ENCODE assay signal across 34 cellular contexts in genomic region chr2:13711154-13711553, GRCh38.
DNase-seq lines count a peak whose midpoint lies in the region; ATAC-seq, FAIRE-seq and TF ChIP-seq lines count a peak whose summit lies in the region.
"Had no signal": no experiment of that assay in that cellular context is flagged by ENCODE, and none has a peak within 500 bp of the region (broad histone marks: within the 10 kb centered on the region; RNA-seq: fewer than 3 reads in every experiment).

No MANE protein-coding gene starts in this region.

- H3K27ac ChIP-seq in body of pancreas (peak overlapping the region in 2 of 4 donors; percentile 45 to 51), pancreas (peak overlapping the region in 1 of 4 donors; percentile 3), testis (peak overlapping the region in 1 of 2 donors; percentile 66)
- H3K27ac ChIP-seq: 22Rv1; A549; BLaER1; BLaER1 treated with 17β-estradiol and CSF1 and Interleukin-3, amounts not matched to agents 10 nM and 100 nM; C4-2B had no signal

- no peak for FAIRE-seq in pancreas (lab: Jason Lieb, UNC)
- FAIRE-seq: A204.1, A549, D721Med had no signal

- H3K27me3 ChIP-seq in body of pancreas: no peaks in the 10 kb centered on the region
- H3K27me3 ChIP-seq in pancreas: no peaks in the 10 kb centered on the region
- no peaks in the 10 kb centered on the region for H3K27me3 ChIP-seq in testis
- H3K27me3 ChIP-seq: BE2C; BLaER1; BLaER1 treated with 17β-estradiol and CSF1 and Interleukin-3, amounts not matched to agents 10 nM and 100 nM had no signal

- no peaks in the 10 kb centered on the region for H3K36me3 ChIP-seq in body of pancreas (replicated peaks in 1 of 2; ENCODE audit: insufficient read depth in 1 of 2, low read depth in 2 of 2)
- H3K36me3 ChIP-seq in pancreas: no peaks in the 10 kb centered on the region
- H3K36me3 ChIP-seq in testis (ENCODE audit: low read depth, missing control alignments): no peaks in the 10 kb centered on the region
- H3K36me3 ChIP-seq: BE2C; BLaER1; BLaER1 treated with 17β-estradiol and CSF1 and Interleukin-3, amounts not matched to agents 10 nM and 100 nM had no signal

- DNase-seq in body of pancreas (peak in 3 of 4 donors; percentile 12 to 27 (median 22)), pancreas (peak in 1 of 6 donors; percentile 8), renal cortical epithelial cell (ENCODE audit: low read depth) (peak; percentile 11), testis (peak; percentile 54), GOT3 (lab: John Stamatoyannopoulos, UW) (no peak), 8988T (no peak), NCI-H1436 treated with DMSO at 0.1 percent for 48 hours (lab: John Stamatoyannopoulos, UW) (no peak), omental fat pad (ENCODE audit: low spot score) (no peak)
- DNase-seq: ACHN; AML-193; BE2C; C1 segment of cervical spinal cord; Caco-2; Calu3; CD4-positive, alpha-beta memory T cell; CD4-positive, alpha-beta T cell; CD4-positive, CD25-positive, alpha-beta regulatory T cell; CD8-positive, alpha-beta memory T cell; CD8-positive, alpha-beta T cell; COR-L47; DMS 273 treated with DMSO at 0.1 percent for 48 hours; DMS153; DMS53; DMS79; DMS79 treated with DMSO at 0.1 percent for 48 hours; DND-41; EL had no signal

- peaks cover 26% of the 10 kb centered on the region for H3K4me1 ChIP-seq in body of pancreas
- H3K4me1 ChIP-seq in pancreas: peaks cover 0 to 9% (median 0%) of the 10 kb centered on the region in 3 donors
- peaks cover 5% of the 10 kb centered on the region for H3K4me1 ChIP-seq in testis
- H3K4me1 ChIP-seq: A549; BLaER1; BLaER1 treated with 17β-estradiol and CSF1 and Interleukin-3, amounts not matched to agents 10 nM and 100 nM; Caco-2 had no signal

- intact Hi-C loops in body of pancreas (cut with DNase I): no loop called here
- intact Hi-C loops in pancreas (cut with DNase I): no loop called here
- intact Hi-C loops in testis (cut with DNase I; ENCODE audit: low total_unique reads): no loop called here

- 9% methylated on average over 2 of the region's 2 CpGs for WGBS in body of pancreas, 2 donors
- WGBS in pancreas, 2 donors: 10 to 14% methylated on average over 2 of the region's 2 CpGs
- 19 to 48% methylated on average over 2 of the region's 2 CpGs for WGBS in testis, 2 donors

- H3K4me3 ChIP-seq in body of pancreas (no peak overlapping the region), pancreas (no peak overlapping the region), testis (no peak overlapping the region)
- H3K4me3 ChIP-seq: A549; BLaER1; BLaER1 treated with 17β-estradiol and CSF1 and Interleukin-3, amounts not matched to agents 10 nM and 100 nM had no signal

- TF ChIP-seq CTCF in body of pancreas (IDR thresholded peaks at IDR 0.05) (no peak), pancreas (IDR thresholded peaks at IDR 0.05) (no peak), testis (IDR thresholded peaks at IDR 0.05) (no peak), omental fat pad (IDR thresholded peaks at IDR 0.05) (no peak)

- TF ChIP-seq POLR2A in body of pancreas (IDR thresholded peaks at IDR 0.05): no peak
- TF ChIP-seq POLR2A in testis (IDR thresholded peaks at IDR 0.05): no peak

- no peaks in the 10 kb centered on the region for H3K9me3 ChIP-seq in body of pancreas
- H3K9me3 ChIP-seq in pancreas: no peaks in the 10 kb centered on the region
- H3K9me3 ChIP-seq in testis: no peaks in the 10 kb centered on the region
- H3K9me3 ChIP-seq: BE2C; BLaER1; BLaER1 treated with 17β-estradiol and CSF1 and Interleukin-3, amounts not matched to agents 10 nM and 100 nM; Caco-2 had no signal

- ATAC-seq in body of pancreas (peak; percentile 88), pancreas (peak in 3 of 4 donors; percentile 71 to 88 (median 77)), omental fat pad (ENCODE audit: low FRiP score) (no peak)
- ATAC-seq: A549; CD8-positive, alpha-beta T cell had no signal

Comparison
In these comparisons a context has a peak if more than half of its experiments do, and no peak if none do; other contexts are left out.
1. DNase-seq: peak in body of pancreas (3 of 4), renal cortical epithelial cell (single experiment) and testis (single experiment); none in GOT3 (single experiment), 8988T (single experiment), NCI-H1436 treated with DMSO at 0.1 percent for 48 hours (single experiment) and omental fat pad (single experiment).